8 cellular contexts compared by ENCODE assay signal in the genomic region with DNA sequence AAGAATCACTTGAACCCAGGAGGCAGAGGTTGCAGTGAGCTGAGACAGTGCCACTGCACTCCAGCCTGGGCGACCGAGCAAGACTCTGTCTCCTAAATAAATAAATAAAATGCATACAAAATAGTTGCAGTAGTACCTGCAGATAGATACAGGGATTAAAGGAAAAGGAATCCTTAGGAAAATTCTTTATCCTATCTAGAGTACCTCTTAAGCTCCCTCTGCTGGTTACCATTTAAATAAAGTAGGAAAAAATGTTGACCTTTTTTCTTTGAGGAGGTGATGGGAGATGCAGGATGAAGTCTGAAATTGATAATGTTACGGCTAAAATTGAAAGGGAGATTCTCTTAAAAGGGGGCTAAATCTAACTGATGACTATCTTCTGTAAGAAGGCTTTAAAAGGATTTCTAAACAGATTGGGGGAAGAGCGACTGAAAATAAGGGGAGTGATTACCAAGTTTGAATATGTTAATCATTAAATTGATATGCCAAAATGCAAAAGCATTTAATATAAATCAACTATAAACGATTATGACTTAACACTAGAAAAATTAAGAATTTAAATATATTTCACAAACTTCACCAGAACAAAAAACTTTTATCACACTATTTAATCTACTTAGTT. TPM values are rescaled to one million over a fixed set of nuclear protein-coding genes. Genes with fewer than 3 reads are reported as not detected.
DNase-seq lines count a peak whose midpoint lies in the region; ATAC-seq, FAIRE-seq and TF ChIP-seq lines count a peak whose summit lies in the region.

No MANE protein-coding gene starts in this region.

- no peak overlapping the region for H3K4me3 ChIP-seq in BJ (ENCODE audit: low read depth, low read length)

- peak; percentile 37 for TF ChIP-seq CTCF in BJ (IDR thresholded peaks at IDR 0.05; ENCODE audit: insufficient read depth, low read depth, low read length)

- FAIRE-seq in HTR-8/SVneo (lab: Jason Lieb, UNC), result no peak

- POLR2A ChIA-PET in BJ (lab: Charles Lee), result no interaction called here

- H3K36me3 ChIP-seq in BJ (ENCODE audit: control insufficient read depth, insufficient read depth, low read length), result no peaks in the 10 kb centered on the region

- no peaks in the 10 kb centered on the region for H3K27me3 ChIP-seq in BJ (ENCODE audit: control insufficient read depth, insufficient read depth, low read length)

- no peak for DNase-seq in BJ (ENCODE audit: low read depth)
- peak; percentile 27 for DNase-seq in HTR-8/SVneo (ENCODE audit: insufficient read length, low spot score)
- DNase-seq in iPS-NIHi7 (ENCODE audit: extremely low spot score), result peak; percentile 22
- no peak for DNase-seq in GF-D8 (lab: John Stamatoyannopoulos, UW)
- no peak for DNase-seq in stimulated activated CD8-positive, alpha-beta memory T cell treated with anti-CD3 and anti-CD28 coated beads, Interleukin-4, amount 100 ng/mL, for 48 hours

- CTCF ChIA-PET in BJ (lab: Yijun Ruan, JAX), result interaction anchor here (0.7 to 5.4 kb wide), 14 partner anchors 8 to 173 kb away, joined by 3 to 43 read pairs (median 4); partner anchors contain the start of gene ORC6

- ATAC-seq in SK-N-SH treated with all-trans-retinoic acid at 6 μM for 48 hours, result peak; percentile 72
- no peak for ATAC-seq in GM18873 (IDR thresholded peaks at IDR 0.05; ENCODE audit: low FRiP score, unreplicated experiment)
- ATAC-seq in GM21360 (IDR thresholded peaks at IDR 0.05; ENCODE audit: unreplicated experiment), result no peak

TF ChIP-seq in SK-N-SH treated with all-trans-retinoic acid at 6 μM for 48 hours, 23 proteins besides CTCF, POLR2A, EP300 and RAD21:
- no peak for TF ChIP-seq BACH2 (CRISPR knock-in tag; IDR thresholded peaks at IDR 0.05; ENCODE audit: borderline replicate concordance)
- no peak for TF ChIP-seq ISL1 (CRISPR knock-in tag; IDR thresholded peaks at IDR 0.05)
- TF ChIP-seq CSDC2 (CRISPR knock-in tag; IDR thresholded peaks at IDR 0.05), result no peak
- TF ChIP-seq ZNF8 (CRISPR knock-in tag; IDR thresholded peaks at IDR 0.05), result no peak
- TF ChIP-seq TSHZ2 (CRISPR knock-in tag; IDR thresholded peaks at IDR 0.05), result no peak
- no peak for TF ChIP-seq ARNTL (CRISPR knock-in tag; IDR thresholded peaks at IDR 0.05; ENCODE audit: borderline replicate concordance, low read depth)
- no peak for TF ChIP-seq ZC3H10 (CRISPR knock-in tag; IDR thresholded peaks at IDR 0.05)
- no peak for TF ChIP-seq TOX (CRISPR knock-in tag; IDR thresholded peaks at IDR 0.05; ENCODE audit: borderline replicate concordance)

RNA-seq across cellular contexts. Expression of gene C16orf87, which starts 29.4 kb away (rescaled TPM):
- 2.1 and 5.8 TPM in 2 replicates for polyA plus RNA-seq in BJ (2011; rRNA removed)
- 2.8 and 2.9 TPM in 2 replicates for polyA minus RNA-seq in BJ (2011; rRNA and poly(A)+ RNA removed)

RNA-seq across cellular contexts. Expression of gene MYLK3, which starts 53.4 kb away (rescaled TPM):
- 0.04 and 0.10 TPM in 2 replicates for polyA plus RNA-seq in BJ (2011; rRNA removed)
- not detected in 2 replicates for polyA minus RNA-seq in BJ (2011; rRNA and poly(A)+ RNA removed)

Comparison
In these comparisons a context has a peak if more than half of its experiments do, and no peak if none do; other contexts are left out.
1. DNase-seq: peak in HTR-8/SVneo (single experiment) and iPS-NIHi7 (single experiment); none in BJ (single experiment), GF-D8 (single experiment) and stimulated activated CD8-positive, alpha-beta memory T cell treated with anti-CD3 and anti-CD28 coated beads, Interleukin-4, amount 100 ng/mL, for 48 hours (single experiment).